21 cellular contexts compared by ENCODE assay signal in the genomic region with DNA sequence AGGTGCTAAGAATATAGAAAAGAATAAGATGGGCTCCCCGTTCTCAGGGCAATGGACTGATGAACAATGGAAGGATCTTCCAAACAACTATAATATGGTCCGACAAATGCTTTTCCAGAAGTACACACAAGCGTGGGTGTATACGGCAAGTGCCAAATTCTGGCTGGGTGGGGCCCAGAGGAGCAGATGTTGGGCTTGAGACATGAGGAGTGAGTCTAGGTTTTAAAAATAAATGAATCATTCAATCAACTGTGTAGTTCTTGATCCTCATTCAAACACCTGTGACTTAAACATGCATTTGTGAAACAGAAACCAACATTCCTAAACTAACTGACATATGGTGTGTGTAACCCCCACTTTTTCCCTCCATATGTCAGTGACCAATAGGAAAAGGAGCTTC. TPM values are rescaled to one million over a fixed set of nuclear protein-coding genes. Genes with fewer than 3 reads are reported as not detected.
DNase-seq lines count a peak whose midpoint lies in the region; TF ChIP-seq lines count a peak whose summit lies in the region.
"Had no signal": no experiment of that assay in that cellular context is flagged by ENCODE, and none has a peak within 500 bp of the region (broad histone marks: within the 10 kb centered on the region; RNA-seq: fewer than 3 reads in every experiment).

No MANE protein-coding gene starts in this region.

- H3K4me3 Mint-ChIP-seq in nephron, result no peak overlapping the region
- H3K4me3 Mint-ChIP-seq: activated naive CD4-positive, alpha-beta T cell treated with anti-CD3 and anti-CD28 coated beads for 36 hours; GM23338; stimulated activated naive B cell treated with anti-CD40 and anti-IgM and Interleukin-4, amounts not matched to agents 10 μg/mL and 1 μg/mL and 100 μg/mL, for 72 hours; T-helper 17 cell had no signal

- no peaks in the 10 kb centered on the region for H3K36me3 Mint-ChIP-seq in nephron (ENCODE audit: low read depth)
- H3K36me3 Mint-ChIP-seq: stimulated activated naive B cell treated with anti-CD40 and anti-IgM and Interleukin-4, amounts not matched to agents 10 μg/mL and 1 μg/mL and 100 μg/mL, for 72 hours had no signal

- H3K4me1 ChIP-seq in BE2C, result no peaks in the 10 kb centered on the region
- H3K4me1 ChIP-seq: uterus had no signal

- H3K27me3 ChIP-seq in MG63, result no peaks in the 10 kb centered on the region
- no peaks in the 10 kb centered on the region for H3K27me3 ChIP-seq in BE2C
- H3K27me3 ChIP-seq: dorsolateral prefrontal cortex, testis, uterus had no signal

- H3K27me3 Mint-ChIP-seq in nephron (ENCODE audit: low read depth), result peaks cover 19% of the 10 kb centered on the region

- no peak for TF ChIP-seq CTCF in choroid plexus epithelial cell (conservative IDR thresholded peaks at IDR 0.05; ENCODE audit: low read depth, low read length)
- no peak for TF ChIP-seq CTCF in nephron (IDR thresholded peaks at IDR 0.05; ENCODE audit: unreplicated experiment in 3 of 3)
- TF ChIP-seq CTCF in BE2C (IDR thresholded peaks at IDR 0.05; ENCODE audit: low read depth, low read length), result no peak

- peak overlapping the region in 2 of 3 experiments; percentile 26 to 58 for H3K27ac Mint-ChIP-seq in nephron
- H3K27ac Mint-ChIP-seq: activated naive CD4-positive, alpha-beta T cell treated with anti-CD3 and anti-CD28 coated beads for 36 hours; GM23338; stimulated activated naive B cell treated with anti-CD40 and anti-IgM and Interleukin-4, amounts not matched to agents 10 μg/mL and 1 μg/mL and 100 μg/mL, for 72 hours; T-helper 17 cell had no signal

- H3K36me3 ChIP-seq in MG63, result no peaks in the 10 kb centered on the region
- no peaks in the 10 kb centered on the region for H3K36me3 ChIP-seq in BE2C
- H3K36me3 ChIP-seq: uterus had no signal

- peaks cover 68% of the 10 kb centered on the region for H3K4me1 Mint-ChIP-seq in nephron
- H3K4me1 Mint-ChIP-seq: stimulated activated naive B cell treated with anti-CD40 and anti-IgM and Interleukin-4, amounts not matched to agents 10 μg/mL and 1 μg/mL and 100 μg/mL, for 72 hours had no signal

- H3K9me3 Mint-ChIP-seq in nephron, result no peaks in the 10 kb centered on the region
- H3K9me3 Mint-ChIP-seq: activated naive CD4-positive, alpha-beta T cell treated with anti-CD3 and anti-CD28 coated beads for 36 hours; GM23338; stimulated activated naive B cell treated with anti-CD40 and anti-IgM and Interleukin-4, amounts not matched to agents 10 μg/mL and 1 μg/mL and 100 μg/mL, for 72 hours had no signal

- no peaks in the 10 kb centered on the region for H3K9me3 ChIP-seq in MG63
- no peaks in the 10 kb centered on the region for H3K9me3 ChIP-seq in BE2C
- H3K9me3 ChIP-seq: mucosa of descending colon, testis, uterus had no signal

- H3K4me3 ChIP-seq in MG63 (no peak overlapping the region), choroid plexus epithelial cell (ENCODE audit: low read depth, low read length) (no peak overlapping the region), BE2C (ENCODE audit: low read depth, low read length) (no peak overlapping the region)
- H3K4me3 ChIP-seq: dorsolateral prefrontal cortex, GM23338, mucosa of descending colon, testis, uterus had no signal

- DNase-seq in DMS 273 (lab: John Stamatoyannopoulos, UW; ENCODE audit: unreplicated experiment) (peak; percentile 84), MG63 (peak; percentile 97), choroid plexus epithelial cell (ENCODE audit: low read depth) (peak; percentile 8), BE2C (no peak), NCI-H2081 (lab: John Stamatoyannopoulos, UW) (no peak), DMS79 treated with DMSO at 0.1 percent for 48 hours (lab: John Stamatoyannopoulos, UW) (no peak)
- DNase-seq: activated CD4-positive, alpha-beta T cell treated with anti-CD3 and anti-CD28 coated beads for 48 hours; activated naive CD4-positive, alpha-beta T cell treated with anti-CD3 and anti-CD28 coated beads for 36 hours; activated T-cell treated with anti-CD3 and anti-CD28 coated beads, Interleukin-2, amount 50 U/mL, for 48 hours; AML-193; central memory CD4-positive, alpha-beta T cell; DND-41; mucosa of descending colon; stimulated activated CD4-positive, alpha-beta T cell treated with anti-CD3 and anti-CD28 coated beads, Interleukin-2, amount 100 ng/mL, for 48 hours; stimulated activated naive B cell treated with anti-CD40 and anti-IgM and Interleukin-4, amounts not matched to agents 10 μg/mL and 1 μg/mL and 100 μg/mL, for 72 hours; T-helper 17 cell; testis had no signal

RNA-seq across cellular contexts. Expression of gene MFAP3, which starts 47.9 kb away (rescaled TPM):
- 37.2 and 38.1 TPM in 2 replicates for total RNA-seq in MG63 (2014; rRNA removed; shearing (Covaris generic); ENCODE audit: low replicate concordance)
- polyA plus RNA-seq in BE2C (2012; ENCODE audit: insufficient read depth, insufficient read length, low read depth), result 22.1 TPM

RNA-seq across cellular contexts. Expression of gene FAM114A2, which starts 47.9 kb away (rescaled TPM):
- 28.1 and 36.1 TPM in 2 replicates for total RNA-seq in MG63 (2014; rRNA removed; shearing (Covaris generic); ENCODE audit: low replicate concordance)
- 11.9 TPM for polyA plus RNA-seq in BE2C (2012; ENCODE audit: insufficient read depth, insufficient read length, low read depth)

Comparison
In these comparisons a context has a peak if more than half of its experiments do, and no peak if none do; other contexts are left out.
1. DNase-seq: peak in DMS 273 (single experiment), MG63 (single experiment) and choroid plexus epithelial cell (single experiment); none in BE2C (single experiment), NCI-H2081 (0 of 2) and DMS79 treated with DMSO at 0.1 percent for 48 hours (single experiment).